Comparison of ENCODE assay signal across 8 cellular contexts in the genomic region with DNA sequence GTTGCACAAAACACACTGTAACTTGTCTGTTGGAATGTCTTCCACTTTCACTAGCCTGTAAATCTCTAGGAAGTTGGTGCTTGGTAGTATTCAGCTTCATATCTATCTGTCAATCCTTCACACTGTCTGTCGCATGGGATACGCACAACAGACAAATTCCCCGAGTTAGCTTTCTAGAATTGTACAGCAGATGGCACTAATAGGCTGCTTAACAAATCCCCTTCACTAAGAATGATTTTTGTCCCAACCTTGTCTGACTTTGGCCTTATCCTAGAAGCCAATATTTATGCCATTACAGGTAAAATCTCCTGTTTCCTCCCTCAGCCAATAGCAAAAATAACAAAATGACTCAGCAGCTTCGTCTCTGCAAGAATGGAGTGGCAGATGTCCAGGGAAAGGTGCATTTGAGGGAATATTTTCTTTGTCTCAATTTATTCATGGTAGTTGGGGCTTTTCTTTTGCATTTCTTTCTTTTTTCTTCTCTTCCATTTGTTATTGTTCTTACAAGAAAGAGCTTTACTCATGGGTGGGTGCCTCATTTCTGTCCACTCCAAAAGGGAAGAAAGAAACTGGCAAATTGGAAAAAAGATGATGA. TPM values are rescaled to one million over a fixed set of nuclear protein-coding genes. Genes with fewer than 3 reads are reported as not detected.
DNase-seq lines count a peak whose midpoint lies in the region; ATAC-seq and TF ChIP-seq lines count a peak whose summit lies in the region.

No MANE protein-coding gene starts in this region.

- H3K9me2 ChIP-seq in HCT116 (ENCODE audit: insufficient read depth): no peaks in the 10 kb centered on the region

- peak overlapping the region; percentile 28; the same call in 1 of the 2 replicates for H3K4me2 ChIP-seq in HCT116 (ENCODE audit: low read length)

- in situ Hi-C loops in SK-MEL-5 (cut with HindIII; ENCODE audit: low pct_unique_long_range_greater_than_20kb, low sequenced_read_pairs): no loop called here

- BruUV-seq in HCT116 (replicated peaks; lab: Mats Ljungman, UMichigan): no TSS peak

- H3K9ac ChIP-seq in HCT116 (ENCODE audit: low read length): no peak overlapping the region

- H3K9me3 ChIP-seq in HCT116 (ENCODE audit: control insufficient read depth in 1 of 2, insufficient read depth in 1 of 2, low read depth in 1 of 2, low read length in 2 of 2): no peaks in the 10 kb centered on the region

- H3K79me2 ChIP-seq in HCT116 (ENCODE audit: insufficient read depth, low read length): peaks cover 75% of the 10 kb centered on the region

- H4K20me1 ChIP-seq in HCT116 (ENCODE audit: insufficient read depth): no peaks in the 10 kb centered on the region

- TF ChIP-seq CTCF in HCT116 (IDR thresholded peaks at IDR 0.05 in 2 of 3, conservative IDR thresholded peaks at IDR 0.05 in 1 of 3; ENCODE audit: borderline replicate concordance in 1 of 3, insufficient read depth in 1 of 3, low read depth in 2 of 3, low read length in 2 of 3) (peak; percentile 40 to 71 (median 58)), lower leg skin (IDR thresholded peaks at IDR 0.05) (no peak)

- H2AFZ ChIP-seq in HCT116 (ENCODE audit: low read depth, low read length, poor library complexity, severe bottlenecking): no peak overlapping the region

- 0 out of 4 replicates have a peak, but pooled peaks cover 0 to under 1% of the 10 kb centered on the region in 2 experiments for H3K36me3 ChIP-seq in HCT116 (ENCODE audit: control insufficient read depth in 1 of 2, insufficient read depth in 2 of 2, low read length in 2 of 2)

- POLR2A ChIA-PET in HCT116 (lab: Charles Lee): interaction anchor here (1.4 kb wide), 1 partner anchor 45 kb away, joined by 4 read pairs; a partner anchor contains a TSS

- H3K27ac ChIP-seq in HCT116 (ENCODE audit: low read depth, low read length): no peak overlapping the region

- WGBS in lower leg skin, 2 donors: 11 to 13% methylated on average over 4 of the region's 4 CpGs

- no peak overlapping the region for H3K4me3 ChIP-seq in HCT116 (replicated peaks in 1 of 2; ENCODE audit: low read depth in 1 of 2, low read length in 2 of 2)
- no peak overlapping the region for H3K4me3 ChIP-seq in lower leg skin (ENCODE audit: low read depth, poor library complexity, severe bottlenecking)

- RAD21 ChIA-PET in HCT116 (lab: Charles Lee; ENCODE audit: low non-redundant PET in 1 of 2, low total read pairs in 2 of 2, uncharacterized antibody in 2 of 2, unreplicated experiment in 2 of 2): no interaction called here

- peaks cover 8 to 23% of the 10 kb centered on the region in 2 experiments; a peak in 3 of 4 replicates for H3K4me1 ChIP-seq in HCT116 (ENCODE audit: control insufficient read depth in 1 of 2, insufficient read depth in 2 of 2, low read length in 2 of 2)

- peak; percentile 81 for TF ChIP-seq RAD21 in HCT116 (IDR thresholded peaks at IDR 0.05; ENCODE audit: low read depth)

- TF ChIP-seq POLR2A in HCT116 (IDR thresholded peaks at IDR 0.05; ENCODE audit: borderline replicate concordance, extremely low read depth, insufficient read depth, insufficient read length) (no peak), lower leg skin (IDR thresholded peaks at IDR 0.05) (no peak)

- intact Hi-C loops in HCT116 (cut with micrococcal nuclease) (loop anchor here (1.0 to 5.0 kb wide), 4 partner anchors 47 to 270 kb away; no protein-coding TSS in a partner anchor), lower leg skin (cut with DNase I; ENCODE audit: low total_unique reads) (loop anchor here (2.0 kb wide), 1 partner anchor 46 kb away; no protein-coding TSS in a partner anchor)

- CTCF ChIA-PET in HCT116 (lab: Charles Lee): interaction anchor here (0.6 to 4.7 kb wide), 7 partner anchors 41 to 272 kb away, joined by 3 to 54 read pairs (median 4); a partner anchor contains a TSS

- no peak for ATAC-seq in HCT116

- H3K27me3 ChIP-seq in HCT116 (ENCODE audit: insufficient read depth, low read length): no peaks in the 10 kb centered on the region

- DNase-seq in D341Med (ENCODE audit: low spot score) (peak; percentile 50), HCT116 (ENCODE audit: low read depth, low spot score) (peak; percentile 28), SK-MEL-5 (ENCODE audit: low read depth, low spot score) (peak; percentile 73), fibroblast of peridontal ligament (ENCODE audit: extremely low read depth) (peak; percentile 73), retina (peak; percentile 27), lower leg skin (ENCODE audit: low spot score in 2 of 2) (no peak)
- DNase-seq in activated CD8-positive, alpha-beta memory T cell treated with anti-CD3 and anti-CD28 coated beads, Interleukin-2, amount 50 U/mL, for 4 hours: no peak
- no peak for DNase-seq in activated CD8-positive, alpha-beta memory T cell treated with anti-CD3 and anti-CD28 coated beads, Interleukin-2, amount 50 U/mL, for 48 hours

TF ChIP-seq in HCT116, 20 proteins besides CTCF, POLR2A, EP300 and RAD21:
- TF ChIP-seq EZH2phosphoT487 (IDR thresholded peaks at IDR 0.05; ENCODE audit: borderline replicate concordance) (no peak), SIN3A (IDR thresholded peaks at IDR 0.05; ENCODE audit: low read depth) (0 out of 2 replicates have a peak, but pooled peaks have one; percentile 36)

RNA-seq across cellular contexts. Expression of a gene that starts 3.1 kb away (rescaled TPM):
- total RNA-seq in HCT116 (2021; ENCODE audit: unreplicated experiment): 39.3 TPM
- polyA plus RNA-seq in HCT116 (2012): 47.0 and 54.9 TPM in 2 replicates
- total RNA-seq in SK-MEL-5 (2014; rRNA removed; shearing (Covaris generic)): 14.5 and 17.7 TPM in 2 replicates
- polyA plus RNA-seq in SK-MEL-5 (2015; cell fraction: cytosol; rRNA removed): 13.5 and 14.2 TPM in 2 replicates
- polyA plus RNA-seq in SK-MEL-5 (2015; cell fraction: nucleus; rRNA removed): 10.2 and 18.1 TPM in 2 replicates
- 10 to 100 TPM; 15.1 to 27.1 (median 20.2) TPM for total RNA-seq in lower leg skin

RNA-seq across cellular contexts. Expression of a gene that starts 3.4 kb away (rescaled TPM):
- total RNA-seq in HCT116 (2021; ENCODE audit: unreplicated experiment) (5.8 TPM), lower leg skin (1 to 10 TPM in 2 of 4 donors, under 1 TPM in 2; 0.42 to 1.4 (median 0.99) TPM)
- 2.6 and 3.1 TPM in 2 replicates for polyA plus RNA-seq in HCT116 (2012)
- 2.8 and 3.4 TPM in 2 replicates for total RNA-seq in SK-MEL-5 (2014; rRNA removed; shearing (Covaris generic))
- polyA plus RNA-seq in SK-MEL-5 (2015; cell fraction: cytosol; rRNA removed): 2.2 and 2.8 TPM in 2 replicates
- 5.2 and 7.8 TPM in 2 replicates for polyA plus RNA-seq in SK-MEL-5 (2015; cell fraction: nucleus; rRNA removed)

RNA-seq across cellular contexts. Expression of a gene that starts 44.2 kb away (rescaled TPM):
- total RNA-seq in HCT116 (2021; ENCODE audit: unreplicated experiment) (8.5 TPM), lower leg skin (10 to 100 TPM in 1 of 4 donors, 1 to 10 TPM in 3; 4.3 to 13.6 (median 6.1) TPM)
- 4.7 and 5.0 TPM in 2 replicates for polyA plus RNA-seq in HCT116 (2012)
- 0.43 and 0.66 TPM in 2 replicates for total RNA-seq in SK-MEL-5 (2014; rRNA removed; shearing (Covaris generic))
- polyA plus RNA-seq in SK-MEL-5 (2015; cell fraction: cytosol; rRNA removed): 1.4 and 2.2 TPM in 2 replicates
- polyA plus RNA-seq in SK-MEL-5 (2015; cell fraction: nucleus; rRNA removed): 0.56 TPM in 1 of 2 replicates, not detected in the other

Comparison
In these comparisons a context has a peak if more than half of its experiments do, and no peak if none do; other contexts are left out.
1. DNase-seq: peak in D341Med (single experiment), HCT116 (single experiment), SK-MEL-5 (single experiment), fibroblast of peridontal ligament (single experiment) and retina (single experiment); none in lower leg skin (0 of 2), activated CD8-positive, alpha-beta memory T cell treated with anti-CD3 and anti-CD28 coated beads, Interleukin-2, amount 50 U/mL, for 4 hours (single experiment) and activated CD8-positive, alpha-beta memory T cell treated with anti-CD3 and anti-CD28 coated beads, Interleukin-2, amount 50 U/mL, for 48 hours (single experiment).
2. CTCF ChIP-seq: peak in HCT116 (3 of 3); none in lower leg skin (0 of 3).